ENCODE assay signal across 26 cellular contexts in genomic region chr10:87059401-87059800, GRCh38. TPM values are rescaled to one million over a fixed set of nuclear protein-coding genes. Genes with fewer than 3 reads are reported as not detected.
DNase-seq lines count a peak whose midpoint lies in the region; ATAC-seq, FAIRE-seq and TF ChIP-seq lines count a peak whose summit lies in the region.
"Had no signal": no experiment of that assay in that cellular context is flagged by ENCODE, and none has a peak within 500 bp of the region (broad histone marks: within the 10 kb centered on the region; RNA-seq: fewer than 3 reads in every experiment).

No MANE protein-coding gene starts in this region.

- intact Hi-C loops in HepG2 (cut with micrococcal nuclease; ENCODE audit: unreplicated experiment): no loop called here
- intact Hi-C loops in right lobe of liver (cut with DNase I): no loop called here
- intact Hi-C loops in dorsolateral prefrontal cortex (cut with DNase I): loop anchor here (5.0 kb wide), 1 partner anchor 33 kb away; the partner anchor contains the start of gene GLUD1 (in 2 of the 2)
- intact Hi-C loops in adrenal gland (cut with DNase I): no loop called here

- peaks cover 22% of the 10 kb centered on the region for H3K4me1 ChIP-seq in HepG2 (ENCODE audit: insufficient read depth, low read length)
- H3K4me1 ChIP-seq in right lobe of liver: peaks cover 0 to 18% (median 2%) of the 10 kb centered on the region in 4 donors
- no peaks in the 10 kb centered on the region for H3K4me1 ChIP-seq in trophoblast cell (ENCODE audit: control insufficient read depth in 1 of 2, insufficient read depth in 2 of 2, low read length in 2 of 2)
- peaks cover 0 to 2% of the 10 kb centered on the region in 2 donors for H3K4me1 ChIP-seq in adrenal gland (replicated peaks in 1 of 2)
- H3K4me1 ChIP-seq: A549 had no signal

- no peak overlapping the region for H2AK5ac ChIP-seq in trophoblast cell (ENCODE audit: low read length)

- H4K8ac ChIP-seq in trophoblast cell (ENCODE audit: low read depth, low read length): no peak overlapping the region

- no peak overlapping the region for H2BK12ac ChIP-seq in trophoblast cell (ENCODE audit: low read length)

- H4K20me1 ChIP-seq in HepG2 (ENCODE audit: insufficient read depth, low read length): no peaks in the 10 kb centered on the region; the same call in none of the 2 replicates

- H3K4me2 ChIP-seq in HepG2 (ENCODE audit: low read depth, low read length) (no peak overlapping the region), trophoblast cell (ENCODE audit: low read length) (no peak overlapping the region)
- H3K4me2 ChIP-seq: A549, GM23338 had no signal

- no peaks in the 10 kb centered on the region for H3K9me3 ChIP-seq in HepG2 (ENCODE audit: low read length)
- no peaks in the 10 kb centered on the region for H3K9me3 ChIP-seq in right lobe of liver
- no peaks in the 10 kb centered on the region for H3K9me3 ChIP-seq in trophoblast cell (ENCODE audit: insufficient read depth, low read depth, low read length)
- H3K9me3 ChIP-seq in adrenal gland (replicated peaks in 1 of 3): no peaks in the 10 kb centered on the region
- H3K9me3 ChIP-seq: A549 had no signal

- ATAC-seq in HepG2 (no peak), right lobe of liver (no peak)
- ATAC-seq: A549, GM23338, HCT116 had no signal

- H3K4me3 ChIP-seq in HepG2 (replicated peaks in 1 of 3; ENCODE audit: insufficient read depth in 1 of 3, low read depth in 2 of 3, low read length in 3 of 3) (no peak overlapping the region), right lobe of liver (no peak overlapping the region), dorsolateral prefrontal cortex (no peak overlapping the region), trophoblast cell (ENCODE audit: low read depth, low read length) (no peak overlapping the region), adrenal gland (no peak overlapping the region)
- H3K4me3 ChIP-seq: A549, GM23338 had no signal

- in situ Hi-C loops in HepG2 (cut with HindIII; ENCODE audit: extremely low pct_ligation_motif_present, low pct_unique_long_range_greater_than_20kb): no loop called here

- peak overlapping the region; percentile 7 for H3K27ac ChIP-seq in HepG2 (ENCODE audit: extremely low read length, insufficient read depth, low read length)
- H3K27ac ChIP-seq in right lobe of liver: peak overlapping the region in 1 of 3 donors; percentile 17
- H3K27ac ChIP-seq in dorsolateral prefrontal cortex: peak overlapping the region in 38 of 59 donors; percentile 3 to 94 (median 52)
- H3K27ac ChIP-seq in trophoblast cell (ENCODE audit: low read depth, low read length): no peak overlapping the region
- H3K27ac ChIP-seq in adrenal gland: no peak overlapping the region
- H3K27ac ChIP-seq: A549 had no signal

- BruUV-seq in HepG2 (replicated peaks; lab: Mats Ljungman, UMichigan): no TSS peak

- no peak for DNase-seq in HepG2 (ENCODE audit: low spot score)
- DNase-seq in right lobe of liver: no peak
- DNase-seq in dorsolateral prefrontal cortex: no peak
- peak; percentile 42 to 77 for DNase-seq in trophoblast cell
- no peak for DNase-seq in NCI-H82 (lab: John Stamatoyannopoulos, UW)
- no peak for DNase-seq in adrenal gland
- DNase-seq: 8988T; ACHN; AML-193; C1 segment of cervical spinal cord; Calu3; CD4-positive, alpha-beta memory T cell; COR-L47; DMS53; DMS79 treated with DMSO at 0.1 percent for 48 hours; GF-D8; H9 had no signal

- no peak overlapping the region for H2BK5ac ChIP-seq in trophoblast cell (ENCODE audit: low read depth, low read length, poor library complexity)

- no peak overlapping the region for H3K23ac ChIP-seq in trophoblast cell (ENCODE audit: low read length)

- no peak overlapping the region for H3K14ac ChIP-seq in trophoblast cell (ENCODE audit: low read length)

- no peak for FAIRE-seq in HepG2 (lab: Jason Lieb, UNC)
- FAIRE-seq: A549, GM12891, GM18507 had no signal

- H2AFZ ChIP-seq in HepG2 (ENCODE audit: low read length) (no peak overlapping the region), trophoblast cell (ENCODE audit: insufficient read depth, low read length, poor library complexity) (no peak overlapping the region)
- H2AFZ ChIP-seq: GM23338 had no signal

- 98% methylated on average over 1 of the region's 1 CpG for WGBS in HepG2 (ENCODE audit: low lambda C conversion rate)
- WGBS in right lobe of liver (ENCODE audit: insufficient coverage, low coverage, low lambda C conversion rate, missing lambda C conversion rate): 92% methylated on average over 1 of the region's 1 CpG
- WGBS in trophoblast cell (ENCODE audit: extremely low coverage, insufficient coverage, insufficient read length): no CpG with 5 or more reads among the region's 1 CpG
- 94 to 98% (median 96%) methylated on average over 1 of the region's 1 CpG for WGBS in adrenal gland, 4 donors

- TF ChIP-seq CTCF in HepG2 (CRISPR knock-in tag; IDR thresholded peaks at IDR 0.05): no peak
- TF ChIP-seq CTCF in right lobe of liver (IDR thresholded peaks at IDR 0.05): no peak
- TF ChIP-seq CTCF in dorsolateral prefrontal cortex (IDR thresholded peaks at IDR 0.05 in 54 of 56, conservative IDR thresholded peaks at IDR 0.05 in 2 of 56; ENCODE audit: low read depth in 1 of 56, partially characterized antibody in 56 of 56): no peak
- no peak for TF ChIP-seq CTCF in adrenal gland (IDR thresholded peaks at IDR 0.05)

- H3K9ac ChIP-seq in HepG2 (ENCODE audit: insufficient read depth, low read depth, low read length): no peak overlapping the region
- H3K9ac ChIP-seq in trophoblast cell (ENCODE audit: low read length): no peak overlapping the region

- no peak overlapping the region for H4K91ac ChIP-seq in trophoblast cell (ENCODE audit: low read depth, low read length)

- H3K79me1 ChIP-seq in trophoblast cell (ENCODE audit: low read length): no peaks in the 10 kb centered on the region

- H3K36me3 ChIP-seq in HepG2 (replicated peaks in 1 of 2; ENCODE audit: control insufficient read depth in 1 of 2, insufficient read depth in 2 of 2, low read length in 2 of 2): peaks cover 25 to 87% of the 10 kb centered on the region in 2 experiments
- H3K36me3 ChIP-seq in right lobe of liver: peaks cover 0 to 97% (median 53%) of the 10 kb centered on the region in 4 donors
- peaks cover 17 to 18% of the 10 kb centered on the region in 2 experiments for H3K36me3 ChIP-seq in trophoblast cell (ENCODE audit: control insufficient read depth in 1 of 2, insufficient read depth in 2 of 2, low read length in 2 of 2)
- peaks cover 0 to 77% of the 10 kb centered on the region in 2 donors for H3K36me3 ChIP-seq in adrenal gland (replicated peaks in 1 of 2)

- CTCF ChIA-PET in HepG2 (lab: Yijun Ruan, JAX; ENCODE audit: low intra/inter-chr PET ratio, low total read pairs): no interaction called here

- TF ChIP-seq EP300 in HepG2 (IDR thresholded peaks at IDR 0.05; ENCODE audit: low read depth in 2 of 2, low read length in 2 of 2) (no peak), HepG2 (CRISPR knock-in tag; IDR thresholded peaks at IDR 0.05; ENCODE audit: borderline replicate concordance) (no peak)

- TF ChIP-seq RAD21 in HepG2 (CRISPR knock-in tag; IDR thresholded peaks at IDR 0.05): no peak

- H3K27me3 ChIP-seq in HepG2 (ENCODE audit: control insufficient read depth in 1 of 2, insufficient read depth in 2 of 2, low read length in 2 of 2) (no peaks in the 10 kb centered on the region), right lobe of liver (no peaks in the 10 kb centered on the region), dorsolateral prefrontal cortex (no peaks in the 10 kb centered on the region), trophoblast cell (ENCODE audit: insufficient read depth, low read length) (no peaks in the 10 kb centered on the region), adrenal gland (no peaks in the 10 kb centered on the region)

- no peak overlapping the region for H3K18ac ChIP-seq in trophoblast cell (ENCODE audit: low read length)

- H3K79me2 ChIP-seq in HepG2 (ENCODE audit: insufficient read depth, low read length): no peaks in the 10 kb centered on the region
- H3K79me2 ChIP-seq in trophoblast cell (ENCODE audit: control insufficient read depth, insufficient read depth, low read length, poor library complexity): no peaks in the 10 kb centered on the region

- H3K4ac ChIP-seq in trophoblast cell (ENCODE audit: low read depth, low read length): no peak overlapping the region

- H4K12ac ChIP-seq in trophoblast cell (ENCODE audit: low read depth, low read length): no peak overlapping the region

- POLR2A ChIA-PET in HepG2 (lab: Yijun Ruan, JAX): no interaction called here

- TF ChIP-seq POLR2A in HepG2 (IDR thresholded peaks at IDR 0.05; ENCODE audit: insufficient read depth in 1 of 2, low read depth in 2 of 2, low read length in 2 of 2) (no peak), right lobe of liver (IDR thresholded peaks at IDR 0.05) (no peak), adrenal gland (IDR thresholded peaks at IDR 0.05) (no peak)

- H2BK120ac ChIP-seq in trophoblast cell (ENCODE audit: insufficient read depth, low read length, poor library complexity): no peak overlapping the region

RNA-seq across cellular contexts. Expression of gene GLUD1, which starts 35.2 kb away (rescaled TPM):
- total RNA-seq in HepG2 (2016; rRNA removed; fragmentation: Illumina TruSeq; extraction: Trizol) (798 and 1,108 TPM in 2 replicates), right lobe of liver (100 to 1,000 TPM; 272 to 652 (median 433) TPM), dorsolateral prefrontal cortex (100 to 1,000 TPM; 180 to 488 (median 250) TPM), adrenal gland (100 to 1,000 TPM; 159 to 279 (median 212) TPM)
- total RNA-seq in HepG2 (2016; cell fraction: cytosol; rRNA removed; fragmentation: Illumina TruSeq; extraction: Trizol; ENCODE audit: low read depth): 64.0 and 73.9 TPM in 2 replicates
- 786 and 1,126 TPM in 2 replicates for total RNA-seq in HepG2 (2016; cell fraction: insoluble cytoplasmic fraction; rRNA removed; fragmentation: Illumina TruSeq; extraction: Trizol)
- total RNA-seq in HepG2 (2016; cell fraction: membrane; rRNA removed; fragmentation: Illumina TruSeq; extraction: Trizol): 188 and 209 TPM in 2 replicates
- total RNA-seq in HepG2 (2016; cell fraction: nucleus; rRNA removed; fragmentation: Illumina TruSeq; extraction: Trizol): 366 and 405 TPM in 2 replicates
- polyA plus RNA-seq in HepG2 (2011; rRNA removed) (286 and 301 TPM in 2 replicates), adrenal gland (100 to 1,000 TPM in 1 of 3 donors, 10 to 100 TPM in 2; 58.2 to 290 (median 80.9) TPM)
- 188 and 249 TPM in 2 replicates for polyA plus RNA-seq in HepG2 (2011; cell fraction: cytosol; rRNA removed)
- polyA plus RNA-seq in HepG2 (2011; cell fraction: nucleus; rRNA removed): 143 and 202 TPM in 2 replicates
- polyA plus RNA-seq in HepG2 (2012): 464 and 581 TPM in 2 replicates
- 39.0 and 41.7 TPM in 2 replicates for polyA plus RNA-seq in HepG2 (2016; cell fraction: cytosol; fragmentation: Illumina TruSeq; extraction: Trizol; ENCODE audit: low read depth)
- 924 and 945 TPM in 2 replicates for polyA plus RNA-seq in HepG2 (2016; cell fraction: insoluble cytoplasmic fraction; fragmentation: Illumina TruSeq; extraction: Trizol; ENCODE audit: low read depth)
- polyA plus RNA-seq in HepG2 (2016; cell fraction: membrane; fragmentation: Illumina TruSeq; extraction: Trizol; ENCODE audit: low read depth): 110 and 122 TPM in 2 replicates
- polyA plus RNA-seq in HepG2 (2016; cell fraction: nucleus; fragmentation: Illumina TruSeq; extraction: Trizol; ENCODE audit: insufficient read depth, low read depth): 429 and 441 TPM in 2 replicates
- 55.8 and 268 TPM in 2 replicates for polyA minus RNA-seq in HepG2 (2011; rRNA and poly(A)+ RNA removed; ENCODE audit: low replicate concordance)
- polyA minus RNA-seq in HepG2 (2011; cell fraction: cytosol; rRNA and poly(A)+ RNA removed): 325 and 361 TPM in 2 replicates
- polyA minus RNA-seq in HepG2 (2011; cell fraction: nucleus; rRNA and poly(A)+ RNA removed): 171 and 236 TPM in 2 replicates
- 35.6 and 37.0 TPM in 2 replicates for polyA plus RNA-seq in trophoblast cell (2013)

RNA-seq across cellular contexts. Expression of gene SHLD2, which starts 35.6 kb away (rescaled TPM):
- total RNA-seq in HepG2 (2016; rRNA removed; fragmentation: Illumina TruSeq; extraction: Trizol) (53.7 and 79.4 TPM in 2 replicates), right lobe of liver (10 to 100 TPM; 22.5 to 33.2 (median 27.2) TPM), dorsolateral prefrontal cortex (10 to 100 TPM in 117 of 120 experiments, 1 to 10 TPM in 3; 9.7 to 19.5 (median 13.7) TPM), adrenal gland (10 to 100 TPM; 22.8 to 49.9 (median 38.8) TPM)
- 27.4 and 29.8 TPM in 2 replicates for total RNA-seq in HepG2 (2016; cell fraction: cytosol; rRNA removed; fragmentation: Illumina TruSeq; extraction: Trizol; ENCODE audit: low read depth)
- 54.2 and 78.8 TPM in 2 replicates for total RNA-seq in HepG2 (2016; cell fraction: insoluble cytoplasmic fraction; rRNA removed; fragmentation: Illumina TruSeq; extraction: Trizol)
- 64.3 and 72.7 TPM in 2 replicates for total RNA-seq in HepG2 (2016; cell fraction: membrane; rRNA removed; fragmentation: Illumina TruSeq; extraction: Trizol)
- 45.4 and 47.2 TPM in 2 replicates for total RNA-seq in HepG2 (2016; cell fraction: nucleus; rRNA removed; fragmentation: Illumina TruSeq; extraction: Trizol)
- polyA plus RNA-seq in HepG2 (2011; rRNA removed) (22.6 and 25.7 TPM in 2 replicates), adrenal gland (10 to 100 TPM; 18.3 to 64.9 (median 31.5) TPM)
- polyA plus RNA-seq in HepG2 (2011; cell fraction: cytosol; rRNA removed): 9.1 and 15.2 TPM in 2 replicates
- 11.8 and 16.3 TPM in 2 replicates for polyA plus RNA-seq in HepG2 (2011; cell fraction: nucleus; rRNA removed)
- polyA plus RNA-seq in HepG2 (2012): 32.6 and 35.2 TPM in 2 replicates
- 12.4 and 15.4 TPM in 2 replicates for polyA plus RNA-seq in HepG2 (2016; cell fraction: cytosol; fragmentation: Illumina TruSeq; extraction: Trizol; ENCODE audit: low read depth)
- 46.3 and 51.5 TPM in 2 replicates for polyA plus RNA-seq in HepG2 (2016; cell fraction: insoluble cytoplasmic fraction; fragmentation: Illumina TruSeq; extraction: Trizol; ENCODE audit: low read depth)
- 29.5 and 30.4 TPM in 2 replicates for polyA plus RNA-seq in HepG2 (2016; cell fraction: membrane; fragmentation: Illumina TruSeq; extraction: Trizol; ENCODE audit: low read depth)
- polyA plus RNA-seq in HepG2 (2016; cell fraction: nucleus; fragmentation: Illumina TruSeq; extraction: Trizol; ENCODE audit: insufficient read depth, low read depth): 45.4 and 46.0 TPM in 2 replicates
- polyA minus RNA-seq in HepG2 (2011; rRNA and poly(A)+ RNA removed; ENCODE audit: low replicate concordance): 12.5 and 21.0 TPM in 2 replicates
- polyA minus RNA-seq in HepG2 (2011; cell fraction: cytosol; rRNA and poly(A)+ RNA removed): 22.2 and 26.3 TPM in 2 replicates
- 45.1 and 52.1 TPM in 2 replicates for polyA minus RNA-seq in HepG2 (2011; cell fraction: nucleus; rRNA and poly(A)+ RNA removed)
- 13.2 and 13.4 TPM in 2 replicates for polyA plus RNA-seq in trophoblast cell (2013)

RNA-seq across cellular contexts. Expression of gene FAM25A, which starts 39.3 kb away (rescaled TPM):
- total RNA-seq in HepG2 (2016; rRNA removed; fragmentation: Illumina TruSeq; extraction: Trizol): not detected in 2 replicates
- total RNA-seq in HepG2 (2016; cell fraction: cytosol; rRNA removed; fragmentation: Illumina TruSeq; extraction: Trizol; ENCODE audit: low read depth): not detected in 2 replicates
- not detected in 2 replicates for total RNA-seq in HepG2 (2016; cell fraction: insoluble cytoplasmic fraction; rRNA removed; fragmentation: Illumina TruSeq; extraction: Trizol)
- not detected in 2 replicates for total RNA-seq in HepG2 (2016; cell fraction: membrane; rRNA removed; fragmentation: Illumina TruSeq; extraction: Trizol)
- not detected in 2 replicates for total RNA-seq in HepG2 (2016; cell fraction: nucleus; rRNA removed; fragmentation: Illumina TruSeq; extraction: Trizol)
- polyA plus RNA-seq in HepG2 (2011; rRNA removed): not detected in 2 replicates
- not detected in 2 replicates for polyA plus RNA-seq in HepG2 (2011; cell fraction: cytosol; rRNA removed)
- polyA plus RNA-seq in HepG2 (2011; cell fraction: nucleus; rRNA removed): not detected in 2 replicates
- polyA plus RNA-seq in HepG2 (2012): not detected in 2 replicates
- not detected in 2 replicates for polyA plus RNA-seq in HepG2 (2016; cell fraction: cytosol; fragmentation: Illumina TruSeq; extraction: Trizol; ENCODE audit: low read depth)
- not detected in 2 replicates for polyA plus RNA-seq in HepG2 (2016; cell fraction: insoluble cytoplasmic fraction; fragmentation: Illumina TruSeq; extraction: Trizol; ENCODE audit: low read depth)
- polyA plus RNA-seq in HepG2 (2016; cell fraction: membrane; fragmentation: Illumina TruSeq; extraction: Trizol; ENCODE audit: low read depth): not detected in 2 replicates
- not detected in 2 replicates for polyA plus RNA-seq in HepG2 (2016; cell fraction: nucleus; fragmentation: Illumina TruSeq; extraction: Trizol; ENCODE audit: insufficient read depth, low read depth)
- polyA minus RNA-seq in HepG2 (2011; rRNA and poly(A)+ RNA removed; ENCODE audit: low replicate concordance): not detected in 2 replicates
- polyA minus RNA-seq in HepG2 (2011; cell fraction: cytosol; rRNA and poly(A)+ RNA removed): not detected in 2 replicates
- polyA minus RNA-seq in HepG2 (2011; cell fraction: nucleus; rRNA and poly(A)+ RNA removed): not detected in 2 replicates
- total RNA-seq in right lobe of liver: not detected
- total RNA-seq in dorsolateral prefrontal cortex: 1 to 10 TPM in 2 of 120 experiments, not detected in 118; 2.0 to 2.2 TPM
- polyA plus RNA-seq in trophoblast cell (2013): not detected in 2 replicates
- 1 to 10 TPM in 3 of 8 donors, not detected in 5; 1.2 to 5.5 (median 2.0) TPM for total RNA-seq in adrenal gland
- polyA plus RNA-seq in adrenal gland: 10 to 100 TPM in 1 of 3 donors, 1 to 10 TPM in 2; 4.3 to 36.6 (median 6.3) TPM
- total RNA-seq: Calu3; CD4-positive, alpha-beta memory T cell; Daoy; G401; GM23338; H4; H9 had no signal
- polyA plus RNA-seq: A549; BJ; CD4-positive, alpha-beta memory T cell; GM23338 had no signal

Comparison
In these comparisons a context has a peak if more than half of its experiments do, and no peak if none do; other contexts are left out.
1. DNase-seq: peak in trophoblast cell (2 of 2); none in HepG2 (single experiment), right lobe of liver (0 of 3), dorsolateral prefrontal cortex (0 of 10), NCI-H82 (single experiment) and adrenal gland (0 of 7).
2. H3K27ac ChIP-seq: peak in HepG2 (single experiment) and dorsolateral prefrontal cortex (38 of 59); none in trophoblast cell (single experiment) and adrenal gland (0 of 5).
3. intact Hi-C loops: an anchor here in dorsolateral prefrontal cortex (5.0 kb wide); none called in HepG2, right lobe of liver and adrenal gland.